Comparison of ENCODE assay signal across 8 cellular contexts in the genomic region with DNA sequence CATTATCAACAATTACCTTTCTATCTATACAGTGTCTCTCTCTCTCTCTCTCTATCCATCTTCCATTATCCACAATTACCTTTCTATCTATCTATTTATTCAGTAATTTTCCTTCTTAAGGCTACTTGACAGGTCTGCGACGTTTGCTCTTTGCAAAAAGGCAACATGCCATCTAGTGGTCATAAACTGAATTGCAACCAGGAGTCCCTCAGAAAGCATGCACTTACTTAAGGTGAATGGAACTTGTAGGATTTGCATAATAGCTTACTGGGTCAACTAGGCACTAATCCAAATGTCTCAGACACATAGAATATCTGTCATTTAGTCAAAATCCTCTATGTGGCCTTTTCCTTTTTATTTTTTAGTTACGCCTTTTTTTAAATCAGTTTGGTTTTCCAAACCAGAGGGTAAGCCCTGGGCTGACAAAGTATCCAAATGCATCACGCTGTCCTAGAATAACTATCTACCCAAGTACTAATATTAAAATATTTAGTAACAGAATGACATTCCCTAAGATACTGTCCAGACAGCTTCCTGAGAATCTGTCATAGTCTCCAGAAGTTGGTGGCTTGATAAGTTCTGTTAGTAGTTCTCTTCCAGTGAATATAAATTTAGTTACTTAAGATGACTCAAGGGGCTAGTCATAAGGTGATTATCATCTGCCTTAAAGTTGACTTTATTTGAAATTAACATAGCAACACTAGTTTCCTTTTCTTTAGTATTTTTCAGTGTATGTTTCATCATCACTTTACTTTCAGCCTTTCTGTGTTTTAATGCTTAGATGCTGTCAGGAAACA.
A peak's percentile ranks its signal among the peaks of the same experiment; 100 is the strongest.
DNase-seq lines count a peak whose midpoint lies in the region; ATAC-seq and TF ChIP-seq lines count a peak whose summit lies in the region.

No MANE protein-coding gene starts in this region.

- H3K4me3 ChIP-seq in WERI-Rb-1 (ENCODE audit: low read depth, low read length) (no peak overlapping the region), esophagus muscularis mucosa (no peak overlapping the region)
- H3K4me3 ChIP-seq in naive thymus-derived CD4-positive, alpha-beta T cell (ENCODE audit: low read length) = no peak overlapping the region

- no peak for TF ChIP-seq EP300 in esophagus muscularis mucosa (IDR thresholded peaks at IDR 0.05)

- H3K27ac ChIP-seq in WERI-Rb-1 (no peak overlapping the region), esophagus muscularis mucosa (replicated peaks in 1 of 4) (no peak overlapping the region)
- H3K27ac ChIP-seq in naive thymus-derived CD4-positive, alpha-beta T cell (ENCODE audit: low read depth, low read length) = no peak overlapping the region

- intact Hi-C loops in esophagus muscularis mucosa (cut with DNase I) = no loop called here
- intact Hi-C loops in naive thymus-derived CD4-positive, alpha-beta T cell (cut with micrococcal nuclease) = loop anchor here in 1 of 2 donors (1.0 kb wide), 1 partner anchor 1969 kb away; no protein-coding TSS in a partner anchor

- peaks cover 0 to 1% (median 0%) of the 10 kb centered on the region in 7 donors for H3K4me1 Mint-ChIP-seq in naive thymus-derived CD4-positive, alpha-beta T cell

- no peak overlapping the region for H3K4me3 Mint-ChIP-seq in naive thymus-derived CD4-positive, alpha-beta T cell

- no peaks in the 10 kb centered on the region for H3K9me3 ChIP-seq in WERI-Rb-1 (ENCODE audit: severe bottlenecking)
- peaks cover 0 to 6% (median 0%) of the 10 kb centered on the region in 4 donors for H3K9me3 ChIP-seq in esophagus muscularis mucosa
- no peaks in the 10 kb centered on the region for H3K9me3 ChIP-seq in naive thymus-derived CD4-positive, alpha-beta T cell (ENCODE audit: control insufficient read depth in 2 of 3, low read length in 3 of 3)

- H3K27ac Mint-ChIP-seq in naive thymus-derived CD4-positive, alpha-beta T cell = no peak overlapping the region

- POLR2A ChIA-PET in naive thymus-derived CD4-positive, alpha-beta T cell (lab: Charles Lee) = no interaction called here

- TF ChIP-seq POLR2A in esophagus muscularis mucosa (IDR thresholded peaks at IDR 0.05; ENCODE audit: low read depth) = no peak

- CTCF ChIA-PET in naive thymus-derived CD4-positive, alpha-beta T cell (lab: Charles Lee) = interaction anchor here (1.3 to 1.4 kb wide), 3 partner anchors 9 to 18 kb away, joined by 3 to 5 read pairs (median 5); no protein-coding TSS in a partner anchor

- ATAC-seq in GM19452 (IDR thresholded peaks at IDR 0.05; ENCODE audit: unreplicated experiment) (peak; percentile 95), HG03432 (IDR thresholded peaks at IDR 0.05; ENCODE audit: unreplicated experiment) (peak; percentile 97)
- ATAC-seq in naive thymus-derived CD4-positive, alpha-beta T cell = peak; percentile 61

- peaks cover 0 to 14% (median 0%) of the 10 kb centered on the region in 5 donors for H3K27me3 Mint-ChIP-seq in naive thymus-derived CD4-positive, alpha-beta T cell

- TF ChIP-seq CTCF in WERI-Rb-1 (IDR thresholded peaks at IDR 0.05; ENCODE audit: low read depth, low read length) (peak; percentile 78), esophagus muscularis mucosa (IDR thresholded peaks at IDR 0.05) (peak; percentile 72 to 96 (median 92))

- H3K36me3 Mint-ChIP-seq in naive thymus-derived CD4-positive, alpha-beta T cell = no peaks in the 10 kb centered on the region

- peaks cover 0 to 11% (median 4%) of the 10 kb centered on the region in 4 donors for H3K4me1 ChIP-seq in esophagus muscularis mucosa
- no peaks in the 10 kb centered on the region for H3K4me1 ChIP-seq in naive thymus-derived CD4-positive, alpha-beta T cell (ENCODE audit: control insufficient read depth in 2 of 2, insufficient read depth in 2 of 2, low read length in 2 of 2)

- DNase-seq in DMS79 (lab: John Stamatoyannopoulos, UW) = peak; percentile 38
- peak; percentile 19 for DNase-seq in NCI-H2196 treated with DMSO at 0.1 percent for 48 hours (lab: John Stamatoyannopoulos, UW; ENCODE audit: unreplicated experiment)
- DNase-seq in WERI-Rb-1 = peak; percentile 69
- no peak for DNase-seq in esophagus muscularis mucosa (ENCODE audit: extremely low spot score)
- DNase-seq in naive thymus-derived CD4-positive, alpha-beta T cell = peak in 7 of 9 donors; percentile 8 to 56 (median 42)
- no peak for DNase-seq in 8988T

- peaks cover 0 to 7% (median 0%) of the 10 kb centered on the region in 11 donors for H3K9me3 Mint-ChIP-seq in naive thymus-derived CD4-positive, alpha-beta T cell

- H3K36me3 ChIP-seq in WERI-Rb-1 (no peaks in the 10 kb centered on the region), esophagus muscularis mucosa (no peaks in the 10 kb centered on the region)
- no peaks in the 10 kb centered on the region for H3K36me3 ChIP-seq in naive thymus-derived CD4-positive, alpha-beta T cell (ENCODE audit: control insufficient read depth in 2 of 3, insufficient read depth in 3 of 3, low read length in 3 of 3)

- 38% methylated on average over 4 of the region's 4 CpGs for WGBS in esophagus muscularis mucosa

- no peaks in the 10 kb centered on the region for H3K27me3 ChIP-seq in WERI-Rb-1 (ENCODE audit: insufficient read depth, low read depth, severe bottlenecking)
- no peaks in the 10 kb centered on the region for H3K27me3 ChIP-seq in esophagus muscularis mucosa
- no peaks in the 10 kb centered on the region for H3K27me3 ChIP-seq in naive thymus-derived CD4-positive, alpha-beta T cell (ENCODE audit: control insufficient read depth in 2 of 2, insufficient read depth in 2 of 2, low read length in 2 of 2)

Comparison
In these comparisons a context has a peak if more than half of its experiments do, and no peak if none do; other contexts are left out.
1. DNase-seq: peak in DMS79 (single experiment), NCI-H2196 treated with DMSO at 0.1 percent for 48 hours (single experiment), WERI-Rb-1 (single experiment) and naive thymus-derived CD4-positive, alpha-beta T cell (7 of 9); none in esophagus muscularis mucosa (single experiment) and 8988T (single experiment).
2. Peak in every context shown above with its lines, with median percentiles within 50 percentile points of each other: ATAC-seq.